8 cellular contexts compared by ENCODE assay signal in the genomic region with DNA sequence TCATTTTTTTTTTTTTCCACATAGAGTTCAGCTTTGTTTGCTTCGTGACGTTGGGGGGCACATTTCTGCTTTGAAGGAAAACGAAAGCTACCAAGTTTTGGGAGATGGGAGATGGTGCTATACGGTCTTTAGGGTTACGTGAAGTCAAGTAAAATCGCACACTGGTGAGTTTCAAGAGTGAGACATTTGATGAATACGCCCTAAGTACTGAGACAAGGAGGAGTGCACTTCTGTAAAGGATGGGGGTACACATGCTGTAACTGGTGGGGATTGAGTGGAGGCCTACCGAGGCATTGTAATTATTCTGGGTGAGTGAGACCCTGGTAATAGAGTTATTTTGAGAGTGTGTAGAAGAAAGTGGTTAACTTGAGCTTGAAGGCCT. TPM values are rescaled to one million over a fixed set of nuclear protein-coding genes. Genes with fewer than 3 reads are reported as not detected.
DNase-seq lines count a peak whose midpoint lies in the region; ATAC-seq, FAIRE-seq and TF ChIP-seq lines count a peak whose summit lies in the region.

No MANE protein-coding gene starts in this region.

- H3K4me1 ChIP-seq in PC-9 (replicated peaks; ENCODE audit: insufficient read depth), result no peaks in the 10 kb centered on the region
- no peaks in the 10 kb centered on the region for H3K4me1 ChIP-seq in endodermal cell (ENCODE audit: control insufficient read depth, insufficient read depth, low read length)

- H3K27ac Mint-ChIP-seq in endodermal cell (peak overlapping the region; percentile 80), naive B cell (peak overlapping the region; percentile 89 to 99 (median 95))

- H2AFZ ChIP-seq in PC-9, result 0 out of 2 replicates have a peak overlapping the region, but pooled peaks have one; percentile 68

- TF ChIP-seq CTCF in PC-9 (conservative IDR thresholded peaks at IDR 0.05) (no peak), endodermal cell (conservative IDR thresholded peaks at IDR 0.05) (no peak)

- intact Hi-C loops in PC-9 (cut with micrococcal nuclease; ENCODE audit: unreplicated experiment), result loop anchor here (2.0 to 10.0 kb wide), 3 partner anchors 58 to 328 kb away; no protein-coding TSS in a partner anchor

- H3K4me2 ChIP-seq in PC-9, result peak overlapping the region; percentile 61

- H3K36me3 ChIP-seq in PC-9 (ENCODE audit: low read depth) (no peaks in the 10 kb centered on the region), endodermal cell (ENCODE audit: control insufficient read depth, insufficient read depth, low read length) (no peaks in the 10 kb centered on the region)

- no peak for FAIRE-seq in RCC 7860 (lab: Jason Lieb, UNC)

- H3K9me3 ChIP-seq in PC-9 (ENCODE audit: insufficient read depth, low read depth) (no peaks in the 10 kb centered on the region), endodermal cell (ENCODE audit: control insufficient read depth, low read length) (no peaks in the 10 kb centered on the region)

- H3K4me1 Mint-ChIP-seq in endodermal cell (peaks cover 8% of the 10 kb centered on the region), naive B cell (peaks cover 35 to 46% (median 46%) of the 10 kb centered on the region in 3 donors)

- peak; percentile 23 for ATAC-seq in GM18502 (IDR thresholded peaks at IDR 0.05; ENCODE audit: poor library complexity, unreplicated experiment)
- peak in 1 of 2 donors; percentile 5 for ATAC-seq in naive B cell (ENCODE audit: low read depth in 2 of 2)

- peaks cover 1% of the 10 kb centered on the region for H3K36me3 Mint-ChIP-seq in endodermal cell (ENCODE audit: low read depth)
- no peaks in the 10 kb centered on the region for H3K36me3 Mint-ChIP-seq in naive B cell

- POLR2A ChIA-PET in PC-9 (lab: Charles Lee; ENCODE audit: unreplicated experiment), result interaction anchor here (0.7 kb wide), 1 partner anchor 80 kb away, joined by 8 read pairs; no protein-coding TSS in a partner anchor

- DNase-seq in PC-9 (no peak), endodermal cell (peak; percentile 35), naive B cell (peak; percentile 18), H4 (ENCODE audit: low spot score) (no peak), DMS 273 treated with DMSO at 0.1 percent for 48 hours (lab: John Stamatoyannopoulos, UW) (no peak), RCC 7860 (ENCODE audit: low spot score) (no peak)
- DNase-seq in stimulated activated CD4-positive, alpha-beta T cell treated with anti-CD3 and anti-CD28 coated beads, Interleukin-1b, Interleukin-23, amount 100 ng/mL, for 48 hours, result no peak

- 0 to 3% methylated on average over 1 to 8 of the region's 8 CpGs for WGBS in endodermal cell (ENCODE audit: insufficient coverage in 1 of 2, insufficient read length in 1 of 2), 2 experiments

- BruUV-seq in PC-9 (replicated peaks; lab: Mats Ljungman, UMichigan), result TSS peak; percentile 64

- no peaks in the 10 kb centered on the region for H3K9me2 ChIP-seq in PC-9 (ENCODE audit: insufficient read depth)

- H3K4me3 ChIP-seq in PC-9, result no peak overlapping the region
- H3K4me3 ChIP-seq in endodermal cell (ENCODE audit: low read length), result peak overlapping the region; percentile 95

- no peaks in the 10 kb centered on the region for H3F3A ChIP-seq in PC-9 (ENCODE audit: insufficient read depth, low read depth)

- H3K27me3 Mint-ChIP-seq in endodermal cell (ENCODE audit: insufficient read depth), result peaks cover 3% of the 10 kb centered on the region
- no peaks in the 10 kb centered on the region for H3K27me3 Mint-ChIP-seq in naive B cell

- H3K4me3 Mint-ChIP-seq in endodermal cell (peak overlapping the region; percentile 77), naive B cell (peak overlapping the region; percentile 84 to 99 (median 94))

- peak overlapping the region; percentile 80 for H3K9ac ChIP-seq in endodermal cell (ENCODE audit: extremely low read depth, low read length, poor library complexity, severe bottlenecking)

- no peaks in the 10 kb centered on the region for H3K79me2 ChIP-seq in PC-9 (ENCODE audit: low read depth)

- H4K20me1 ChIP-seq in PC-9 (ENCODE audit: insufficient read depth), result no peaks in the 10 kb centered on the region

- no peak overlapping the region for H3K27ac ChIP-seq in PC-9
- peak overlapping the region; percentile 90 for H3K27ac ChIP-seq in endodermal cell (ENCODE audit: low read depth, low read length)

- no peaks in the 10 kb centered on the region for H3K27me3 ChIP-seq in PC-9 (ENCODE audit: insufficient read depth, low read depth)
- no peaks in the 10 kb centered on the region for H3K27me3 ChIP-seq in endodermal cell (ENCODE audit: control insufficient read depth, insufficient read depth, low read length, poor library complexity, severe bottlenecking)

- CTCF ChIA-PET in PC-9 (lab: Charles Lee), result no interaction called here

- H3K9me3 Mint-ChIP-seq in endodermal cell (peaks cover 54% of the 10 kb centered on the region), naive B cell (peaks cover 0 to 2% (median 0%) of the 10 kb centered on the region in 7 donors)

RNA-seq across cellular contexts. Expression of a gene that starts 0.5 kb away (rescaled TPM):
- total RNA-seq in PC-9 (2021) (46.6 and 60.6 TPM in 2 replicates), endodermal cell (10 to 100 TPM; 44.8 to 63.5 TPM)
- 87.1 TPM for polyA plus RNA-seq in endodermal cell (2013, experiment 1 of 2)
- polyA plus RNA-seq in endodermal cell (2013, experiment 2 of 2), result 83.0 TPM
- polyA plus RNA-seq in naive B cell (ENCODE audit: low read depth in 6 of 6), result 100 to 1,000 TPM; 280 to 492 (median 351) TPM
- total RNA-seq in H4 (2014; rRNA removed; shearing (Covaris generic)), result 73.1 and 90.2 TPM in 2 replicates

RNA-seq across cellular contexts. Expression of a gene that starts 0.7 kb away (rescaled TPM):
- total RNA-seq in PC-9 (2021) (3.6 and 6.6 TPM in 2 replicates), endodermal cell (10 to 100 TPM in 1 of 2 donors, 1 to 10 TPM in 1; 4.1 to 12.9 TPM)
- 22.0 TPM for polyA plus RNA-seq in endodermal cell (2013, experiment 1 of 2)
- 21.3 TPM for polyA plus RNA-seq in endodermal cell (2013, experiment 2 of 2)
- 1 to 10 TPM; 1.5 to 7.5 (median 4.5) TPM for polyA plus RNA-seq in naive B cell (ENCODE audit: low read depth in 6 of 6)
- total RNA-seq in H4 (2014; rRNA removed; shearing (Covaris generic)), result 0.97 and 5.8 TPM in 2 replicates

Comparison
In these comparisons a context has a peak if more than half of its experiments do, and no peak if none do; other contexts are left out.
1. DNase-seq: peak in endodermal cell (single experiment) and naive B cell (single experiment); none in PC-9 (0 of 2), H4 (single experiment), DMS 273 treated with DMSO at 0.1 percent for 48 hours (single experiment), stimulated activated CD4-positive, alpha-beta T cell treated with anti-CD3 and anti-CD28 coated beads, Interleukin-1b, Interleukin-23, amount 100 ng/mL, for 48 hours (single experiment) and RCC 7860 (single experiment).